ENCODE assay signal across 11 cellular contexts in genomic region chr12:3152013-3152412, GRCh38.
DNase-seq lines count a peak whose midpoint lies in the region; ATAC-seq and TF ChIP-seq lines count a peak whose summit lies in the region.
"Had no signal": no experiment of that assay in that cellular context is flagged by ENCODE, and none has a peak within 500 bp of the region (broad histone marks: within the 10 kb centered on the region; RNA-seq: fewer than 3 reads in every experiment).

No MANE protein-coding gene starts in this region.

- WGBS in psoas muscle, 3 donors: 38 to 50% (median 39%) methylated on average over 4 of the region's 4 CpGs

- peak overlapping the region; percentile 36 for H3K27ac ChIP-seq in psoas muscle

- intact Hi-C loops in psoas muscle (cut with DNase I): no loop called here

- H3K9me3 Mint-ChIP-seq in activated naive CD4-positive, alpha-beta T cell treated with anti-CD3 and anti-CD28 coated beads, Interleukin-2, amount 50 U/mL, for 72 hours: no peaks in the 10 kb centered on the region
- H3K9me3 Mint-ChIP-seq: CD4-positive, alpha-beta memory T cell; memory B cell had no signal

- TF ChIP-seq CTCF in fibroblast of pulmonary artery (IDR thresholded peaks at IDR 0.05; ENCODE audit: low read length, missing control alignments) (no peak), psoas muscle (IDR thresholded peaks at IDR 0.05) (no peak)

- no peaks in the 10 kb centered on the region for H3K36me3 ChIP-seq in psoas muscle (ENCODE audit: insufficient read depth in 1 of 2, low read depth in 1 of 2)

- H3K4me1 ChIP-seq in psoas muscle: peaks cover 30% of the 10 kb centered on the region

- no peak for ATAC-seq in psoas muscle
- ATAC-seq in GM18511 (IDR thresholded peaks at IDR 0.05; ENCODE audit: unreplicated experiment): no peak
- no peak for ATAC-seq in activated naive CD4-positive, alpha-beta T cell treated with anti-CD3 and anti-CD28 coated beads, Interleukin-2, amount 50 U/mL, for 72 hours

- H3K4me3 ChIP-seq in fibroblast of pulmonary artery (replicated peaks; ENCODE audit: low read depth, low read length): no peak overlapping the region
- no peak overlapping the region for H3K4me3 ChIP-seq in psoas muscle

- no peaks in the 10 kb centered on the region for H3K36me3 Mint-ChIP-seq in activated naive CD4-positive, alpha-beta T cell treated with anti-CD3 and anti-CD28 coated beads, Interleukin-2, amount 50 U/mL, for 72 hours
- H3K36me3 Mint-ChIP-seq: CD4-positive, alpha-beta memory T cell; memory B cell had no signal

- DNase-seq in ELF-1 (ENCODE audit: low read depth, low spot score): peak; percentile 78
- peak; percentile 89 for DNase-seq in NCI-H82 (lab: John Stamatoyannopoulos, UW)
- peak; percentile 53 for DNase-seq in fibroblast of pulmonary artery (ENCODE audit: low read depth)
- peak in 1 of 2 donors; percentile 57 for DNase-seq in psoas muscle
- no peak for DNase-seq in kidney glomerular epithelial cell (lab: John Stamatoyannopoulos, UW)
- no peak for DNase-seq in activated naive CD4-positive, alpha-beta T cell treated with anti-CD3 and anti-CD28 coated beads, Interleukin-2, amount 50 U/mL, for 72 hours (ENCODE audit: low spot score in 2 of 2)
- no peak for DNase-seq in SW480 (ENCODE audit: low spot score)
- DNase-seq: CD4-positive, alpha-beta memory T cell; SIG-M5 had no signal

- no peak overlapping the region for H3K27ac Mint-ChIP-seq in activated naive CD4-positive, alpha-beta T cell treated with anti-CD3 and anti-CD28 coated beads, Interleukin-2, amount 50 U/mL, for 72 hours
- H3K27ac Mint-ChIP-seq: CD4-positive, alpha-beta memory T cell; memory B cell had no signal

- no peaks in the 10 kb centered on the region for H3K27me3 ChIP-seq in psoas muscle (ENCODE audit: insufficient read depth in 3 of 3, low read length in 2 of 3)

- H3K9me3 ChIP-seq in psoas muscle: no peaks in the 10 kb centered on the region

Comparison
In these comparisons a context has a peak if more than half of its experiments do, and no peak if none do; other contexts are left out.
1. DNase-seq: peak in ELF-1 (single experiment), NCI-H82 (single experiment) and fibroblast of pulmonary artery (single experiment); none in kidney glomerular epithelial cell (single experiment), activated naive CD4-positive, alpha-beta T cell treated with anti-CD3 and anti-CD28 coated beads, Interleukin-2, amount 50 U/mL, for 72 hours (0 of 2) and SW480 (single experiment).